ENCODE assay signal across 8 cellular contexts in genomic region chr19:40465781-40466218, GRCh38. TPM values are rescaled to one million over a fixed set of nuclear protein-coding genes. Genes with fewer than 3 reads are reported as not detected.
A peak's percentile ranks its signal among the peaks of the same experiment; 100 is the strongest.
DNase-seq lines count a peak whose midpoint lies in the region; ATAC-seq and TF ChIP-seq lines count a peak whose summit lies in the region.

No MANE protein-coding gene starts in this region.

- H3K9me3 ChIP-seq in esophagus (ENCODE audit: control insufficient read depth in 2 of 2, insufficient read depth in 1 of 2, low read depth in 1 of 2, low read length in 1 of 2) (no peaks in the 10 kb centered on the region), muscle layer of colon (ENCODE audit: low read length) (no peaks in the 10 kb centered on the region)

- H3K27ac ChIP-seq in KMS-11 = no peak overlapping the region
- H3K27ac ChIP-seq in esophagus (ENCODE audit: low read depth in 2 of 2, low read length in 1 of 2) = peak overlapping the region; percentile 93 to 97
- H3K27ac ChIP-seq in muscle layer of colon (ENCODE audit: low read depth, low read length) = peak overlapping the region; percentile 85

- H3K9ac ChIP-seq in KMS-11 (peak overlapping the region; percentile 54; the same call in 1 of the 2 replicates), muscle layer of colon (ENCODE audit: low read length) (no peak overlapping the region)

- no peaks in the 10 kb centered on the region for H4K20me1 ChIP-seq in KMS-11 (ENCODE audit: insufficient read depth)

- H3K27me3 ChIP-seq in KMS-11 (ENCODE audit: insufficient read depth, low read depth) (no peaks in the 10 kb centered on the region; the same call in 1 of the 2 replicates), esophagus (ENCODE audit: control insufficient read depth in 1 of 2, insufficient read depth in 2 of 2, low read length in 2 of 2) (no peaks in the 10 kb centered on the region), muscle layer of colon (ENCODE audit: control insufficient read depth in 1 of 2, insufficient read depth in 2 of 2, low read length in 2 of 2) (no peaks in the 10 kb centered on the region)

- H3K4me2 ChIP-seq in KMS-11 = peak overlapping the region; percentile 68

- peak; percentile 88 for ATAC-seq in GM21825 (IDR thresholded peaks at IDR 0.05; ENCODE audit: unreplicated experiment)

- peak overlapping the region; percentile 95 for H2AFZ ChIP-seq in KMS-11 (ENCODE audit: low read depth)

- DNase-seq in DMS153 treated with DMSO at 0.1 percent for 48 hours (lab: John Stamatoyannopoulos, UW; ENCODE audit: unreplicated experiment) = peak; percentile 96
- peak; percentile 100 for DNase-seq in activated T-cell treated with anti-CD3 and anti-CD28 coated beads, Interleukin-2, amount 50 U/mL, for 48 hours
- DNase-seq in stimulated activated CD8-positive, alpha-beta memory T cell treated with anti-CD3 and anti-CD28 coated beads, Interleukin-4, amount 100 ng/mL, for 48 hours = peak; percentile 100

- H3K4me1 ChIP-seq in KMS-11 (ENCODE audit: low read depth, poor library complexity, severe bottlenecking) = peaks cover 28% of the 10 kb centered on the region
- H3K4me1 ChIP-seq in esophagus (ENCODE audit: control insufficient read depth in 2 of 2, insufficient read depth in 2 of 2, low read length in 1 of 2) = peaks cover 4 to 8% of the 10 kb centered on the region in 2 donors
- peaks cover 20% of the 10 kb centered on the region for H3K4me1 ChIP-seq in muscle layer of colon (ENCODE audit: insufficient read depth, low read length)

- 0 to 1% methylated on average over 33 of the region's 33 CpGs for WGBS in esophagus, 2 donors

- H3K36me3 ChIP-seq in KMS-11 (ENCODE audit: insufficient read depth) (no peaks in the 10 kb centered on the region), esophagus (ENCODE audit: control insufficient read depth in 2 of 2, insufficient read depth in 2 of 2, low read length in 1 of 2) (no peaks in the 10 kb centered on the region), muscle layer of colon (ENCODE audit: insufficient read depth, low read length) (no peaks in the 10 kb centered on the region)

- H3K4me3 ChIP-seq in KMS-11 (IDR thresholded peaks at IDR 0.05; ENCODE audit: insufficient read depth, low read depth, low read length) (no peak overlapping the region), esophagus (ENCODE audit: low read depth in 1 of 2, low read length in 2 of 2) (peak overlapping the region; percentile 69 to 70), muscle layer of colon (ENCODE audit: low read depth in 1 of 2, low read length in 2 of 2) (peak overlapping the region; percentile 22 to 97)

- TF ChIP-seq CTCF in KMS-11 (conservative IDR thresholded peaks at IDR 0.05; ENCODE audit: low read depth, low read length) = no peak

- H3K79me2 ChIP-seq in KMS-11 (ENCODE audit: insufficient read depth, low read depth) = no peaks in the 10 kb centered on the region

TF ChIP-seq in PFSK-1, 5 proteins besides CTCF, POLR2A, EP300 and RAD21:
- TF ChIP-seq SIN3A (IDR thresholded peaks at IDR 0.05; ENCODE audit: borderline replicate concordance, insufficient read depth, low read length) (no peak), TAF1 (IDR thresholded peaks at IDR 0.05; ENCODE audit: borderline replicate concordance, insufficient read depth, low read length) (no peak), REST (IDR thresholded peaks at IDR 0.05; ENCODE audit: insufficient read depth in 1 of 2, low read depth in 2 of 2, low read length in 2 of 2) (no peak), POLR2AphosphoS5 (IDR thresholded peaks at IDR 0.05; ENCODE audit: low read depth, low read length) (no peak), FOXP2 (optimal IDR thresholded peaks at IDR 0.05; ENCODE audit: borderline replicate concordance, extremely low read depth, extremely low read length, insufficient read depth) (peak; percentile 91)

RNA-seq across cellular contexts. Expression of gene BLVRB, which starts 0.3 kb away (rescaled TPM):
- 724 TPM for polyA plus RNA-seq in PFSK-1 (2012; ENCODE audit: insufficient read length, low read depth)
- 100 to 1,000 TPM; 213 to 241 TPM for polyA plus RNA-seq in esophagus

RNA-seq across cellular contexts. Expression of gene SPTBN4, which starts 1.0 kb away (rescaled TPM):
- 22.2 TPM for polyA plus RNA-seq in PFSK-1 (2012; ENCODE audit: insufficient read length, low read depth)
- 1 to 10 TPM in 1 of 2 donors, under 1 TPM in 1; 0.68 to 1.2 TPM for polyA plus RNA-seq in esophagus

RNA-seq across cellular contexts. Expression of gene SERTAD3, which starts 21.7 kb away (rescaled TPM):
- polyA plus RNA-seq in PFSK-1 (2012; ENCODE audit: insufficient read length, low read depth) = 45.7 TPM
- polyA plus RNA-seq in esophagus = 10 to 100 TPM; 12.2 to 19.1 TPM

RNA-seq across cellular contexts. Expression of gene SERTAD1, which starts 40.0 kb away (rescaled TPM):
- polyA plus RNA-seq in PFSK-1 (2012; ENCODE audit: insufficient read length, low read depth) = 16.4 TPM
- 10 to 100 TPM; 20.7 to 21.5 TPM for polyA plus RNA-seq in esophagus

RNA-seq across cellular contexts. Expression of gene PRX, which starts 52.6 kb away (rescaled TPM):
- 4.3 TPM for polyA plus RNA-seq in PFSK-1 (2012; ENCODE audit: insufficient read length, low read depth)
- 1 to 10 TPM; 1.0 to 1.1 TPM for polyA plus RNA-seq in esophagus
